In genomic region chrX:141589408-141589807, GRCh38 we compare ENCODE assay signal across 9 cellular contexts. TPM values are rescaled to one million over a fixed set of nuclear protein-coding genes. Genes with fewer than 3 reads are reported as not detected.
"Had no signal": no experiment of that assay in that cellular context is flagged by ENCODE, and none has a peak within 500 bp of the region (broad histone marks: within the 10 kb centered on the region; RNA-seq: fewer than 3 reads in every experiment).

SPANXA2 (plus strand) TSS chrX:141589708; CDS start chrX:141589768, 60 bp downstream.

RNA-seq across cellular contexts. Expression of gene SPANXA2, which starts in this region (rescaled TPM):
- total RNA-seq: OCI-LY7; PC-3; Peyer's patch; Right ventricle myocardium inferior; Right ventricle myocardium superior; SJCRH30; SK-MEL-5; T-cell; T-helper 1 cell treated with Interleukin-12 subunit alpha and Interleukin-12 subunit beta and Interleukin-4 antibody, amounts not matched to agents 30 ng/mL and 1 ng/mL, for 36 hours had no signal
